In the genomic region with DNA sequence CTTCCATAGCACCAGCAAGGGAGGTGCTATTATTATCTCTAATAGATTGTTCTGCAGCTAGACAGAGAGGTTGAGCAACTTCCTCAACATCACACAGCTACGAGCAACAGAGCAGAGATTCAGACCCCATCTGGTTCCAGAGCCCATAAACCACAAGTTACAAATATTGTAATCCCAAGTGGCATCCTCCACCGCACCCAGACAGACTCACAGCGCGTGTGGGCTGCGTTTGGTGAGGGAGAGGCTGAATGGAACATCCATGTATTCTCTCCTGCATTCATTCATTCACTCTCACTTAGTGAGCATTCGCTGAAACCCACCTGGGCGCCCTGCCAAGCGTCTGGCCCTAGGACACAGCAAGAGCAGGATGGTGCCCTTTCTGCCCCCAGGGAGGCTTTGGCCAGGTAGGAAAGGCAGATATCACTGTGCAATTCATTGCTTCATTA, we compare ENCODE assay signal across 11 cellular contexts. TPM values are rescaled to one million over a fixed set of nuclear protein-coding genes. Genes with fewer than 3 reads are reported as not detected.
A peak's percentile ranks its signal among the peaks of the same experiment; 100 is the strongest.
DNase-seq lines count a peak whose midpoint lies in the region; ATAC-seq and TF ChIP-seq lines count a peak whose summit lies in the region.
"Had no signal": no experiment of that assay in that cellular context is flagged by ENCODE, and none has a peak within 500 bp of the region (broad histone marks: within the 10 kb centered on the region; RNA-seq: fewer than 3 reads in every experiment).

No MANE protein-coding gene starts in this region.

- H3K4ac ChIP-seq in mesenchymal stem cell (ENCODE audit: low read depth in 1 of 2, low read length in 2 of 2) = peak overlapping the region in 1 of 2 experiments; percentile 13

- H4K91ac ChIP-seq in mesenchymal stem cell (ENCODE audit: low read length) = peak overlapping the region; percentile 22

- peak overlapping the region; percentile 44 to 59 for H3K18ac ChIP-seq in mesenchymal stem cell (ENCODE audit: low read depth in 1 of 2, low read length in 2 of 2)

- H2BK15ac ChIP-seq in mesenchymal stem cell (ENCODE audit: low read depth, poor library complexity, severe bottlenecking) = no peak overlapping the region

- no peak for TF ChIP-seq EP300 in gastroesophageal sphincter (IDR thresholded peaks at IDR 0.05)

- TF ChIP-seq POLR2A in gastroesophageal sphincter (IDR thresholded peaks at IDR 0.05) = no peak

- H3K27me3 ChIP-seq in HL-60 (ENCODE audit: insufficient read depth, poor library complexity, severe bottlenecking) (no peaks in the 10 kb centered on the region), mesenchymal stem cell (ENCODE audit: control insufficient read depth in 1 of 2, insufficient read depth in 1 of 2, low read length in 2 of 2) (peaks cover 0 to 11% of the 10 kb centered on the region in 2 experiments), gastroesophageal sphincter (peaks cover 20% of the 10 kb centered on the region)

- no peak overlapping the region for H3K23ac ChIP-seq in mesenchymal stem cell (ENCODE audit: low read length in 2 of 2)

- H3K9me3 ChIP-seq in mesenchymal stem cell (ENCODE audit: control insufficient read depth, low read length) (no peaks in the 10 kb centered on the region), gastroesophageal sphincter (no peaks in the 10 kb centered on the region)

- 75% methylated on average over 8 of the region's 8 CpGs for WGBS in mesenchymal stem cell
- 80% methylated on average over 5 of the region's 8 CpGs; no CpG with 5 or more reads in 1 of the 2 donors for WGBS in gastroesophageal sphincter (ENCODE audit: low coverage in 1 of 2), 2 donors

- H3K27ac ChIP-seq in HL-60 (replicated peaks) (peak overlapping the region; percentile 44), mesenchymal stem cell (ENCODE audit: low read length, poor library complexity, severe bottlenecking) (peak overlapping the region; percentile 85), gastroesophageal sphincter (no peak overlapping the region)

- H3K4me2 ChIP-seq in mesenchymal stem cell (ENCODE audit: low read length, poor library complexity, severe bottlenecking) = no peak overlapping the region

- peak overlapping the region; percentile 41 to 59 for H2BK12ac ChIP-seq in mesenchymal stem cell (ENCODE audit: low read length in 2 of 2)

- DNase-seq in AG20443 (ENCODE audit: low spot score) (peak; percentile 64), HL-60 (ENCODE audit: low read depth in 1 of 2, low spot score in 1 of 2) (peak; percentile 53 to 62), amniotic epithelial cell (ENCODE audit: low read depth) (peak; percentile 97), mesenchymal stem cell (peak; percentile 91), GM10266 (ENCODE audit: extremely low spot score) (no peak), NCI-H1048 (lab: John Stamatoyannopoulos, UW) (no peak), KG1 (lab: John Stamatoyannopoulos, UW) (no peak)
- DNase-seq: activated T-cell treated with anti-CD3 and anti-CD28 coated beads, Interleukin-2, amount 50 U/mL, for 4 hours; DMS79 had no signal

- peak overlapping the region; percentile 74 for H3K9ac ChIP-seq in mesenchymal stem cell (ENCODE audit: low read length)

- no peak for TF ChIP-seq CTCF in HL-60 (IDR thresholded peaks at IDR 0.05; ENCODE audit: insufficient read depth, low read length)
- TF ChIP-seq CTCF in GM10266 (IDR thresholded peaks at IDR 0.05; ENCODE audit: control insufficient read depth, insufficient read depth, low read depth, missing control alignments) = no peak
- TF ChIP-seq CTCF in gastroesophageal sphincter (IDR thresholded peaks at IDR 0.05) = no peak

- peaks cover 45% of the 10 kb centered on the region for H3K4me1 ChIP-seq in mesenchymal stem cell (ENCODE audit: control insufficient read depth, insufficient read depth, low read depth, low read length)
- H3K4me1 ChIP-seq in gastroesophageal sphincter = peaks cover 0 to 19% (median 0%) of the 10 kb centered on the region in 3 donors

- H2AK5ac ChIP-seq in mesenchymal stem cell (ENCODE audit: low read length, severe bottlenecking) = peak overlapping the region; percentile 70

- no peak overlapping the region for H2AFZ ChIP-seq in mesenchymal stem cell (ENCODE audit: low read depth, low read length)

- no peak for ATAC-seq in gastroesophageal sphincter

- peak overlapping the region; percentile 40 for H2BK5ac ChIP-seq in mesenchymal stem cell (ENCODE audit: low read depth, low read length, poor library complexity, severe bottlenecking)

- H3K79me1 ChIP-seq in mesenchymal stem cell (replicated peaks; ENCODE audit: low read length, poor library complexity, severe bottlenecking) = no peaks in the 10 kb centered on the region

- no peaks in the 10 kb centered on the region for H3K36me3 ChIP-seq in mesenchymal stem cell (ENCODE audit: control insufficient read depth in 1 of 2, insufficient read depth in 2 of 2, low read depth in 1 of 2, low read length in 2 of 2)
- no peaks in the 10 kb centered on the region for H3K36me3 ChIP-seq in gastroesophageal sphincter

- H4K8ac ChIP-seq in mesenchymal stem cell (ENCODE audit: low read length) = peak overlapping the region; percentile 72

- H2BK120ac ChIP-seq in mesenchymal stem cell (ENCODE audit: low read depth, low read length) = peak overlapping the region; percentile 0

- H3K14ac ChIP-seq in mesenchymal stem cell (ENCODE audit: low read length in 2 of 2) = peak overlapping the region in 1 of 2 experiments; percentile 92

- H3K4me3 ChIP-seq in HL-60 (replicated peaks; ENCODE audit: insufficient read depth, low read length) = no peak overlapping the region
- H3K4me3 ChIP-seq in mesenchymal stem cell (ENCODE audit: insufficient read depth in 1 of 2, low read depth in 1 of 2, low read length in 2 of 2) = peak overlapping the region in 1 of 2 experiments; percentile 41
- H3K4me3 ChIP-seq in gastroesophageal sphincter = no peak overlapping the region

RNA-seq across cellular contexts. Expression of a gene that starts 33.5 kb away (rescaled TPM):
- polyA plus RNA-seq in mesenchymal stem cell (2013, experiment 1 of 2) = 10.2 TPM
- 9.7 TPM for polyA plus RNA-seq in mesenchymal stem cell (2013, experiment 2 of 2)
- 10 to 100 TPM in 1 of 4 donors, under 1 TPM in 2, not detected in 1; 0.58 to 15.8 (median 0.59) TPM for total RNA-seq in gastroesophageal sphincter

RNA-seq across cellular contexts. Expression of a gene that starts 53.6 kb away (rescaled TPM):
- polyA plus RNA-seq in mesenchymal stem cell (2013, experiment 1 of 2) = not detected
- not detected for polyA plus RNA-seq in mesenchymal stem cell (2013, experiment 2 of 2)
- 1 to 10 TPM in 2 of 4 donors, not detected in 2; 4.1 to 7.7 TPM for total RNA-seq in gastroesophageal sphincter
- total RNA-seq: M059J had no signal

Comparison
In these comparisons a context has a peak if more than half of its experiments do, and no peak if none do; other contexts are left out.
1. DNase-seq: peak in AG20443 (single experiment), HL-60 (2 of 2), amniotic epithelial cell (single experiment) and mesenchymal stem cell (single experiment); none in GM10266 (single experiment), NCI-H1048 (single experiment) and KG1 (single experiment).
2. H3K27ac ChIP-seq: peak in HL-60 (single experiment) and mesenchymal stem cell (single experiment); none in gastroesophageal sphincter (0 of 4).